In the genomic region with DNA sequence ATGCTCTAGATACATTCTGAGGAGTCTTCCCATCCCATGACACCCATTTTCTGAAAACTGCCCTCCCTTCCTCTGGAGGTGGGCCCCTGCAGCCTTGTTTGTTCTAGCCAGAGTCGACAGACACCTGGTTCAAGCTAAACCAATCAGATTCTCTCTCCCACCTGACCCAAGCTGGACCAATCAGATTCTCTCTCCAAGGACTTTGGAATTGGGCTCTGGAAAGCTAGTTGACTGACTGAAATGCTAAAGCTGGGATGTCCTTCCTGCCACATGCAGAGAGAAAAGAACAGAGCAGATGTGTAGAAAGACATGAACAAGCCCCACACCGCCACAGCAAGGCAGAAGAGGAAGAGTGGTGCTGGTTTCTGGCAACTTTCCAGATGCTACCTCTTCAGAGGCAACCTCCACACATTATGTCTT, we compare ENCODE assay signal across 1 cellular context.
A peak's percentile ranks its signal among the peaks of the same experiment; 100 is the strongest.
TF ChIP-seq lines count a peak whose summit lies in the region.

No MANE protein-coding gene starts in this region.

TF ChIP-seq in HepG2, 621 proteins besides CTCF, POLR2A, EP300 and RAD21 (continued from another document and continues in another):
- TF ChIP-seq, protein P1, sequence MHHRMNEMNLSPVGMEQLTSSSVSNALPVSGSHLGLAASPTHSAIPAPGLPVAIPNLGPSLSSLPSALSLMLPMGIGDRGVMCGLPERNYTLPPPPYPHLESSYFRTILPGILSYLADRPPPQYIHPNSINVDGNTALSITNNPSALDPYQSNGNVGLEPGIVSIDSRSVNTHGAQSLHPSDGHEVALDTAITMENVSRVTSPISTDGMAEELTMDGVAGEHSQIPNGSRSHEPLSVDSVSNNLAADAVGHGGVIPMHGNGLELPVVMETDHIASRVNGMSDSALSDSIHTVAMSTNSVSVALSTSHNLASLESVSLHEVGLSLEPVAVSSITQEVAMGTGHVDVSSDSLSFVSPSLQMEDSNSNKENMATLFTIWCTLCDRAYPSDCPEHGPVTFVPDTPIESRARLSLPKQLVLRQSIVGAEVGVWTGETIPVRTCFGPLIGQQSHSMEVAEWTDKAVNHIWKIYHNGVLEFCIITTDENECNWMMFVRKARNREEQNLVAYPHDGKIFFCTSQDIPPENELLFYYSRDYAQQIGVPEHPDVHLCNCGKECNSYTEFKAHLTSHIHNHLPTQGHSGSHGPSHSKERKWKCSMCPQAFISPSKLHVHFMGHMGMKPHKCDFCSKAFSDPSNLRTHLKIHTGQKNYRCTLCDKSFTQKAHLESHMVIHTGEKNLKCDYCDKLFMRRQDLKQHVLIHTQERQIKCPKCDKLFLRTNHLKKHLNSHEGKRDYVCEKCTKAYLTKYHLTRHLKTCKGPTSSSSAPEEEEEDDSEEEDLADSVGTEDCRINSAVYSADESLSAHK (CRISPR knock-in tag; IDR thresholded peaks at IDR 0.05; ENCODE audit: borderline replicate concordance), result no peak
- no peak for TF ChIP-seq HIVEP1 (CRISPR knock-in tag; IDR thresholded peaks at IDR 0.05)
- no peak for TF ChIP-seq FOSL2 (CRISPR knock-in tag; IDR thresholded peaks at IDR 0.05)
- no peak for TF ChIP-seq HMG20A (CRISPR knock-in tag; IDR thresholded peaks at IDR 0.05; ENCODE audit: borderline replicate concordance)
- TF ChIP-seq, protein P2, sequence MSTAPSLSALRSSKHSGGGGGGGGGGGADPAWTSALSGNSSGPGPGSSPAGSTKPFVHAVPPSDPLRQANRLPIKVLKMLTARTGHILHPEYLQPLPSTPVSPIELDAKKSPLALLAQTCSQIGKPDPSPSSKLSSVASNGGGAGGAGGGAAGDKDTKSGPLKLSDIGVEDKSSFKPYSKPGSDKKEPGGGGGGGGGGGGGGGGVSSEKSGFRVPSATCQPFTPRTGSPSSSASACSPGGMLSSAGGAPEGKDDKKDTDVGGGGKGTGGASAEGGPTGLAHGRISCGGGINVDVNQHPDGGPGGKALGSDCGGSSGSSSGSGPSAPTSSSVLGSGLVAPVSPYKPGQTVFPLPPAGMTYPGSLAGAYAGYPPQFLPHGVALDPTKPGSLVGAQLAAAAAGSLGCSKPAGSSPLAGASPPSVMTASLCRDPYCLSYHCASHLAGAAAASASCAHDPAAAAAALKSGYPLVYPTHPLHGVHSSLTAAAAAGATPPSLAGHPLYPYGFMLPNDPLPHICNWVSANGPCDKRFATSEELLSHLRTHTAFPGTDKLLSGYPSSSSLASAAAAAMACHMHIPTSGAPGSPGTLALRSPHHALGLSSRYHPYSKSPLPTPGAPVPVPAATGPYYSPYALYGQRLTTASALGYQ (CRISPR knock-in tag; IDR thresholded peaks at IDR 0.05), result no peak
- TF ChIP-seq, protein P3, sequence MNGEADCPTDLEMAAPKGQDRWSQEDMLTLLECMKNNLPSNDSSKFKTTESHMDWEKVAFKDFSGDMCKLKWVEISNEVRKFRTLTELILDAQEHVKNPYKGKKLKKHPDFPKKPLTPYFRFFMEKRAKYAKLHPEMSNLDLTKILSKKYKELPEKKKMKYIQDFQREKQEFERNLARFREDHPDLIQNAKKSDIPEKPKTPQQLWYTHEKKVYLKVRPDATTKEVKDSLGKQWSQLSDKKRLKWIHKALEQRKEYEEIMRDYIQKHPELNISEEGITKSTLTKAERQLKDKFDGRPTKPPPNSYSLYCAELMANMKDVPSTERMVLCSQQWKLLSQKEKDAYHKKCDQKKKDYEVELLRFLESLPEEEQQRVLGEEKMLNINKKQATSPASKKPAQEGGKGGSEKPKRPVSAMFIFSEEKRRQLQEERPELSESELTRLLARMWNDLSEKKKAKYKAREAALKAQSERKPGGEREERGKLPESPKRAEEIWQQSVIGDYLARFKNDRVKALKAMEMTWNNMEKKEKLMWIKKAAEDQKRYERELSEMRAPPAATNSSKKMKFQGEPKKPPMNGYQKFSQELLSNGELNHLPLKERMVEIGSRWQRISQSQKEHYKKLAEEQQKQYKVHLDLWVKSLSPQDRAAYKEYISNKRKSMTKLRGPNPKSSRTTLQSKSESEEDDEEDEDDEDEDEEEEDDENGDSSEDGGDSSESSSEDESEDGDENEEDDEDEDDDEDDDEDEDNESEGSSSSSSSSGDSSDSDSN (CRISPR knock-in tag; IDR thresholded peaks at IDR 0.05), result no peak
- no peak for TF ChIP-seq TSC22D2 (CRISPR knock-in tag; IDR thresholded peaks at IDR 0.05; ENCODE audit: borderline replicate concordance)
- TF ChIP-seq CBFB (CRISPR knock-in tag; IDR thresholded peaks at IDR 0.05), result no peak
- TF ChIP-seq, protein P4, sequence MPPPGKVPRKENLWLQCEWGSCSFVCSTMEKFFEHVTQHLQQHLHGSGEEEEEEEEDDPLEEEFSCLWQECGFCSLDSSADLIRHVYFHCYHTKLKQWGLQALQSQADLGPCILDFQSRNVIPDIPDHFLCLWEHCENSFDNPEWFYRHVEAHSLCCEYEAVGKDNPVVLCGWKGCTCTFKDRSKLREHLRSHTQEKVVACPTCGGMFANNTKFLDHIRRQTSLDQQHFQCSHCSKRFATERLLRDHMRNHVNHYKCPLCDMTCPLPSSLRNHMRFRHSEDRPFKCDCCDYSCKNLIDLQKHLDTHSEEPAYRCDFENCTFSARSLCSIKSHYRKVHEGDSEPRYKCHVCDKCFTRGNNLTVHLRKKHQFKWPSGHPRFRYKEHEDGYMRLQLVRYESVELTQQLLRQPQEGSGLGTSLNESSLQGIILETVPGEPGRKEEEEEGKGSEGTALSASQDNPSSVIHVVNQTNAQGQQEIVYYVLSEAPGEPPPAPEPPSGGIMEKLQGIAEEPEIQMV (CRISPR knock-in tag; IDR thresholded peaks at IDR 0.05; ENCODE audit: low read depth), result 0 out of 2 replicates have a peak, but pooled peaks have one; percentile 25
- TF ChIP-seq, protein P5, sequence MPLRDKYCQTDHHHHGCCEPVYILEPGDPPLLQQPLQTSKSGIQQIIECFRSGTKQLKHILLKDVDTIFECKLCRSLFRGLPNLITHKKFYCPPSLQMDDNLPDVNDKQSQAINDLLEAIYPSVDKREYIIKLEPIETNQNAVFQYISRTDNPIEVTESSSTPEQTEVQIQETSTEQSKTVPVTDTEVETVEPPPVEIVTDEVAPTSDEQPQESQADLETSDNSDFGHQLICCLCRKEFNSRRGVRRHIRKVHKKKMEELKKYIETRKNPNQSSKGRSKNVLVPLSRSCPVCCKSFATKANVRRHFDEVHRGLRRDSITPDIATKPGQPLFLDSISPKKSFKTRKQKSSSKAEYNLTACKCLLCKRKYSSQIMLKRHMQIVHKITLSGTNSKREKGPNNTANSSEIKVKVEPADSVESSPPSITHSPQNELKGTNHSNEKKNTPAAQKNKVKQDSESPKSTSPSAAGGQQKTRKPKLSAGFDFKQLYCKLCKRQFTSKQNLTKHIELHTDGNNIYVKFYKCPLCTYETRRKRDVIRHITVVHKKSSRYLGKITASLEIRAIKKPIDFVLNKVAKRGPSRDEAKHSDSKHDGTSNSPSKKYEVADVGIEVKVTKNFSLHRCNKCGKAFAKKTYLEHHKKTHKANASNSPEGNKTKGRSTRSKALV (CRISPR knock-in tag; IDR thresholded peaks at IDR 0.05), result no peak
- TF ChIP-seq, protein P6, sequence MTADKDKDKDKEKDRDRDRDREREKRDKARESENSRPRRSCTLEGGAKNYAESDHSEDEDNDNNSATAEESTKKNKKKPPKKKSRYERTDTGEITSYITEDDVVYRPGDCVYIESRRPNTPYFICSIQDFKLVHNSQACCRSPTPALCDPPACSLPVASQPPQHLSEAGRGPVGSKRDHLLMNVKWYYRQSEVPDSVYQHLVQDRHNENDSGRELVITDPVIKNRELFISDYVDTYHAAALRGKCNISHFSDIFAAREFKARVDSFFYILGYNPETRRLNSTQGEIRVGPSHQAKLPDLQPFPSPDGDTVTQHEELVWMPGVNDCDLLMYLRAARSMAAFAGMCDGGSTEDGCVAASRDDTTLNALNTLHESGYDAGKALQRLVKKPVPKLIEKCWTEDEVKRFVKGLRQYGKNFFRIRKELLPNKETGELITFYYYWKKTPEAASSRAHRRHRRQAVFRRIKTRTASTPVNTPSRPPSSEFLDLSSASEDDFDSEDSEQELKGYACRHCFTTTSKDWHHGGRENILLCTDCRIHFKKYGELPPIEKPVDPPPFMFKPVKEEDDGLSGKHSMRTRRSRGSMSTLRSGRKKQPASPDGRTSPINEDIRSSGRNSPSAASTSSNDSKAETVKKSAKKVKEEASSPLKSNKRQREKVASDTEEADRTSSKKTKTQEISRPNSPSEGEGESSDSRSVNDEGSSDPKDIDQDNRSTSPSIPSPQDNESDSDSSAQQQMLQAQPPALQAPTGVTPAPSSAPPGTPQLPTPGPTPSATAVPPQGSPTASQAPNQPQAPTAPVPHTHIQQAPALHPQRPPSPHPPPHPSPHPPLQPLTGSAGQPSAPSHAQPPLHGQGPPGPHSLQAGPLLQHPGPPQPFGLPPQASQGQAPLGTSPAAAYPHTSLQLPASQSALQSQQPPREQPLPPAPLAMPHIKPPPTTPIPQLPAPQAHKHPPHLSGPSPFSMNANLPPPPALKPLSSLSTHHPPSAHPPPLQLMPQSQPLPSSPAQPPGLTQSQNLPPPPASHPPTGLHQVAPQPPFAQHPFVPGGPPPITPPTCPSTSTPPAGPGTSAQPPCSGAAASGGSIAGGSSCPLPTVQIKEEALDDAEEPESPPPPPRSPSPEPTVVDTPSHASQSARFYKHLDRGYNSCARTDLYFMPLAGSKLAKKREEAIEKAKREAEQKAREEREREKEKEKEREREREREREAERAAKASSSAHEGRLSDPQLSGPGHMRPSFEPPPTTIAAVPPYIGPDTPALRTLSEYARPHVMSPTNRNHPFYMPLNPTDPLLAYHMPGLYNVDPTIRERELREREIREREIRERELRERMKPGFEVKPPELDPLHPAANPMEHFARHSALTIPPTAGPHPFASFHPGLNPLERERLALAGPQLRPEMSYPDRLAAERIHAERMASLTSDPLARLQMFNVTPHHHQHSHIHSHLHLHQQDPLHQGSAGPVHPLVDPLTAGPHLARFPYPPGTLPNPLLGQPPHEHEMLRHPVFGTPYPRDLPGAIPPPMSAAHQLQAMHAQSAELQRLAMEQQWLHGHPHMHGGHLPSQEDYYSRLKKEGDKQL (CRISPR knock-in tag; IDR thresholded peaks at IDR 0.05; ENCODE audit: low read depth), result no peak
- no peak for TF ChIP-seq ZNF180 (CRISPR knock-in tag; IDR thresholded peaks at IDR 0.05; ENCODE audit: borderline replicate concordance, low read depth)
- TF ChIP-seq, protein P7, sequence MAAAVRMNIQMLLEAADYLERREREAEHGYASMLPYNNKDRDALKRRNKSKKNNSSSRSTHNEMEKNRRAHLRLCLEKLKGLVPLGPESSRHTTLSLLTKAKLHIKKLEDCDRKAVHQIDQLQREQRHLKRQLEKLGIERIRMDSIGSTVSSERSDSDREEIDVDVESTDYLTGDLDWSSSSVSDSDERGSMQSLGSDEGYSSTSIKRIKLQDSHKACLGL (CRISPR knock-in tag; IDR thresholded peaks at IDR 0.05), result no peak
- TF ChIP-seq ZNF660 (CRISPR knock-in tag; IDR thresholded peaks at IDR 0.05; ENCODE audit: borderline replicate concordance, low read depth), result no peak
- no peak for TF ChIP-seq SRY (CRISPR knock-in tag; IDR thresholded peaks at IDR 0.05)
- peak; percentile 71 for TF ChIP-seq KAT8 (CRISPR knock-in tag; IDR thresholded peaks at IDR 0.05)
- TF ChIP-seq ZC3H4 (CRISPR knock-in tag; IDR thresholded peaks at IDR 0.05; ENCODE audit: borderline replicate concordance), result no peak
- no peak for TF ChIP-seq MTF2 (CRISPR knock-in tag; IDR thresholded peaks at IDR 0.05; ENCODE audit: borderline replicate concordance)
- TF ChIP-seq KLF16 (CRISPR knock-in tag; IDR thresholded peaks at IDR 0.05), result no peak
- no peak for TF ChIP-seq ZNF720 (CRISPR knock-in tag; IDR thresholded peaks at IDR 0.05)
- TF ChIP-seq MAFG (CRISPR knock-in tag; IDR thresholded peaks at IDR 0.05), result no peak
- 0 out of 2 replicates have a peak, but pooled peaks have one; percentile 10 for TF ChIP-seq RARA (CRISPR knock-in tag; IDR thresholded peaks at IDR 0.05)
- TF ChIP-seq, protein P8, sequence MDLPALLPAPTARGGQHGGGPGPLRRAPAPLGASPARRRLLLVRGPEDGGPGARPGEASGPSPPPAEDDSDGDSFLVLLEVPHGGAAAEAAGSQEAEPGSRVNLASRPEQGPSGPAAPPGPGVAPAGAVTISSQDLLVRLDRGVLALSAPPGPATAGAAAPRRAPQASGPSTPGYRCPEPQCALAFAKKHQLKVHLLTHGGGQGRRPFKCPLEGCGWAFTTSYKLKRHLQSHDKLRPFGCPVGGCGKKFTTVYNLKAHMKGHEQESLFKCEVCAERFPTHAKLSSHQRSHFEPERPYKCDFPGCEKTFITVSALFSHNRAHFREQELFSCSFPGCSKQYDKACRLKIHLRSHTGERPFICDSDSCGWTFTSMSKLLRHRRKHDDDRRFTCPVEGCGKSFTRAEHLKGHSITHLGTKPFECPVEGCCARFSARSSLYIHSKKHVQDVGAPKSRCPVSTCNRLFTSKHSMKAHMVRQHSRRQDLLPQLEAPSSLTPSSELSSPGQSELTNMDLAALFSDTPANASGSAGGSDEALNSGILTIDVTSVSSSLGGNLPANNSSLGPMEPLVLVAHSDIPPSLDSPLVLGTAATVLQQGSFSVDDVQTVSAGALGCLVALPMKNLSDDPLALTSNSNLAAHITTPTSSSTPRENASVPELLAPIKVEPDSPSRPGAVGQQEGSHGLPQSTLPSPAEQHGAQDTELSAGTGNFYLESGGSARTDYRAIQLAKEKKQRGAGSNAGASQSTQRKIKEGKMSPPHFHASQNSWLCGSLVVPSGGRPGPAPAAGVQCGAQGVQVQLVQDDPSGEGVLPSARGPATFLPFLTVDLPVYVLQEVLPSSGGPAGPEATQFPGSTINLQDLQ (CRISPR knock-in tag; IDR thresholded peaks at IDR 0.05), result no peak
- TF ChIP-seq, protein P9, sequence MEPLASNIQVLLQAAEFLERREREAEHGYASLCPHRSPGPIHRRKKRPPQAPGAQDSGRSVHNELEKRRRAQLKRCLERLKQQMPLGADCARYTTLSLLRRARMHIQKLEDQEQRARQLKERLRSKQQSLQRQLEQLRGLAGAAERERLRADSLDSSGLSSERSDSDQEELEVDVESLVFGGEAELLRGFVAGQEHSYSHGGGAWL (CRISPR knock-in tag; IDR thresholded peaks at IDR 0.05), result no peak
- TF ChIP-seq PTBP1 (IDR thresholded peaks at IDR 0.05; ENCODE audit: low read depth, low read length, poor library complexity, severe bottlenecking), result no peak
- no peak for TF ChIP-seq ZSCAN22 (CRISPR knock-in tag; IDR thresholded peaks at IDR 0.05)
- TF ChIP-seq ZNF589 (CRISPR knock-in tag; conservative IDR thresholded peaks at IDR 0.05), result no peak
- no peak for TF ChIP-seq MAF1 (CRISPR knock-in tag; IDR thresholded peaks at IDR 0.05; ENCODE audit: borderline replicate concordance)
